In genomic region chr16:66621973-66622372, GRCh38 we compare ENCODE assay signal across 26 cellular contexts. TPM values are rescaled to one million over a fixed set of nuclear protein-coding genes. Genes with fewer than 3 reads are reported as not detected.
"Had no signal": no experiment of that assay in that cellular context is flagged by ENCODE, and none has a peak within 500 bp of the region (broad histone marks: within the 10 kb centered on the region; RNA-seq: fewer than 3 reads in every experiment).

No MANE protein-coding gene starts in this region.

- H3K27ac Mint-ChIP-seq: activated T-cell treated with anti-CD3 and anti-CD28 coated beads, Interleukin-2, amount 50 U/mL, for 24 hours; activated T-helper 17 cell treated with anti-CD3 and anti-CD28 coated beads, Interleukin-2, amount 50 U/mL, for 72 hours; naive thymus-derived CD4-positive, alpha-beta T cell had no signal

- H3K9me3 ChIP-seq: adrenal gland, ascending aorta, colonic mucosa, lower lobe of right lung, ovary, psoas muscle, tibial artery had no signal

- ATAC-seq: activated naive CD4-positive, alpha-beta T cell treated with anti-CD3 and anti-CD28 coated beads, Interleukin-2, amount 50 U/mL, for 72 hours; activated T-helper 17 cell treated with anti-CD3 and anti-CD28 coated beads, Interleukin-2, amount 50 U/mL, for 72 hours; left lobe of liver; lower lobe of right lung; naive thymus-derived CD4-positive, alpha-beta T cell; psoas muscle; right cardiac atrium; stimulated activated naive CD8-positive, alpha-beta T cell treated with anti-CD3 and anti-CD28 coated beads, Interleukin-15, Interleukin-2, amounts not matched to agents 100 U/mL and 50 U/mL, for 24 hours had no signal

- DNase-seq: activated CD4-positive, alpha-beta T cell treated with anti-CD3 and anti-CD28 coated beads for 1 hour; activated CD4-positive, alpha-beta T cell treated with anti-CD3 and anti-CD28 coated beads, Interleukin-2, amount 50 U/mL, for 4 hours; activated CD8-positive, alpha-beta memory T cell treated with anti-CD3 and anti-CD28 coated beads for 24 hours; activated CD8-positive, alpha-beta memory T cell treated with anti-CD3 and anti-CD28 coated beads, Interleukin-2, amount 50 U/mL, for 4 hours; activated T-cell treated with anti-CD3 and anti-CD28 coated beads, Interleukin-2, amount 50 U/mL, for 24 hours; adrenal gland; colonic mucosa; lower lobe of right lung; naive thymus-derived CD4-positive, alpha-beta T cell; ovary; psoas muscle; right cardiac atrium; stimulated activated CD4-positive, alpha-beta T cell treated with anti-CD3 and anti-CD28 coated beads, Interleukin-12 subunit alpha, Interleukin-12 subunit beta, amount 100 ng/mL, for 4 hours; stimulated activated CD4-positive, alpha-beta T cell treated with anti-CD3 and anti-CD28 coated beads, Interleukin-4, amount 100 ng/mL, for 4 hours; stimulated activated naive CD8-positive, alpha-beta T cell treated with anti-CD3 and anti-CD28 coated beads, Interleukin-15, Interleukin-2, amounts not matched to agents 100 U/mL and 50 U/mL, for 24 hours; substantia nigra; T-helper 9 cell; tibial artery had no signal

- H3K36me3 ChIP-seq: adrenal gland, colonic mucosa, ovary had no signal

- H3K27me3 ChIP-seq: adrenal gland, ascending aorta, colonic mucosa, ovary, tibial artery had no signal

- H3K4me3 Mint-ChIP-seq: activated T-cell treated with anti-CD3 and anti-CD28 coated beads, Interleukin-2, amount 50 U/mL, for 24 hours; activated T-helper 17 cell treated with anti-CD3 and anti-CD28 coated beads, Interleukin-2, amount 50 U/mL, for 72 hours; naive thymus-derived CD4-positive, alpha-beta T cell had no signal

- H3K4me3 ChIP-seq: adrenal gland, ascending aorta, colonic mucosa, lower lobe of right lung, ovary, psoas muscle, tibial artery had no signal

- H3K36me3 Mint-ChIP-seq: activated naive CD4-positive, alpha-beta T cell treated with anti-CD3 and anti-CD28 coated beads, Interleukin-2, amount 50 U/mL, for 72 hours; naive thymus-derived CD4-positive, alpha-beta T cell had no signal

- H3K27ac ChIP-seq: ascending aorta, colonic mucosa, epithelial cell of prostate, lower lobe of right lung, ovary, psoas muscle, tibial artery had no signal

- H3K9me3 Mint-ChIP-seq: activated naive CD4-positive, alpha-beta T cell treated with anti-CD3 and anti-CD28 coated beads, Interleukin-2, amount 50 U/mL, for 72 hours; activated T-cell treated with anti-CD3 and anti-CD28 coated beads, Interleukin-2, amount 50 U/mL, for 24 hours; activated T-helper 17 cell treated with anti-CD3 and anti-CD28 coated beads, Interleukin-2, amount 50 U/mL, for 72 hours; naive thymus-derived CD4-positive, alpha-beta T cell had no signal

- H3K27me3 Mint-ChIP-seq: activated T-cell treated with anti-CD3 and anti-CD28 coated beads, Interleukin-2, amount 50 U/mL, for 24 hours; activated T-helper 17 cell treated with anti-CD3 and anti-CD28 coated beads, Interleukin-2, amount 50 U/mL, for 72 hours had no signal

- H3K4me1 Mint-ChIP-seq: activated T-helper 17 cell treated with anti-CD3 and anti-CD28 coated beads, Interleukin-2, amount 50 U/mL, for 72 hours had no signal

- H3K4me1 ChIP-seq: colonic mucosa had no signal

RNA-seq across cellular contexts. Expression of gene CMTM2, which starts 42.7 kb away (rescaled TPM):
- total RNA-seq: adrenal gland, ascending aorta, colonic mucosa, fibroblast of villous mesenchyme, glomerular endothelial cell, left lobe of liver, psoas muscle, urinary bladder had no signal
- polyA plus RNA-seq: naive thymus-derived CD4-positive, alpha-beta T cell; right cardiac atrium; urinary bladder had no signal

RNA-seq across cellular contexts. Expression of gene CMTM1, which starts 55.7 kb away (rescaled TPM):
- total RNA-seq: ascending aorta had no signal
